Comparison of ENCODE assay signal across 8 cellular contexts in genomic region chr1:149792912-149793521, GRCh38. TPM values are rescaled to one million over a fixed set of nuclear protein-coding genes. Genes with fewer than 3 reads are reported as not detected.
DNase-seq lines count a peak whose midpoint lies in the region; ATAC-seq and TF ChIP-seq lines count a peak whose summit lies in the region.
"Not testable (repeated sequence)": the region's sequence is repeated elsewhere in the genome, so short reads cannot be mapped to it uniquely, and the experiment has no call there.

No MANE protein-coding gene starts in this region.

- H3K9me3 ChIP-seq in mucosa of descending colon: not testable (repeated sequence)

- not testable (repeated sequence) for TF ChIP-seq CTCF in mucosa of descending colon (IDR thresholded peaks at IDR 0.05)

- intact Hi-C loops in mucosa of descending colon (cut with DNase I, micrococcal nuclease): not testable (repeated sequence)

- peak overlapping the region; percentile 30 for H3K4me3 ChIP-seq in mucosa of descending colon

- H3K36me3 ChIP-seq in mucosa of descending colon (ENCODE audit: low read depth): not testable (repeated sequence)

- not testable (repeated sequence) for TF ChIP-seq POLR2A in erythroblast (IDR thresholded peaks at IDR 0.05; ENCODE audit: low read length)

- not testable (repeated sequence) for H3K4me1 ChIP-seq in mucosa of descending colon (ENCODE audit: low read depth)

- ATAC-seq in GM21390 (IDR thresholded peaks at IDR 0.05; ENCODE audit: unreplicated experiment) (peak; percentile 91), mucosa of descending colon (peak; percentile 99)

- DNase-seq in COR-L47 (lab: John Stamatoyannopoulos, UW) (peak; percentile 60), HT-29 (ENCODE audit: low spot score) (peak; percentile 71), NOMO-1 treated with DMSO at 0.1 percent for 48 hours (lab: John Stamatoyannopoulos, UW; ENCODE audit: unreplicated experiment) (peak; percentile 22), activated T-cell treated with anti-CD3 and anti-CD28 coated beads for 24 hours (ENCODE audit: low read depth) (peak; percentile 82), erythroblast (lab: John Stamatoyannopoulos, UW) (peak; percentile 75 to 88), mucosa of descending colon (peak; percentile 75 to 86 (median 86))
- DNase-seq in stimulated activated CD8-positive, alpha-beta memory T cell treated with anti-CD3 and anti-CD28 coated beads, Interleukin-15, amount 100 ng/mL, for 4 hours (ENCODE audit: low read depth in 2 of 2): peak; percentile 53 to 58

RNA-seq across cellular contexts. Expression of gene FCGR1A, which starts 10.5 kb away (rescaled TPM):
- not detected in 2 replicates for total RNA-seq in HT-29 (2014; rRNA removed; shearing (Covaris generic))
- total RNA-seq in mucosa of descending colon: 10 to 100 TPM in 1 of 3 donors, 1 to 10 TPM in 2; 1.5 to 10.2 (median 2.6) TPM

Comparison
In these comparisons a context has a peak if more than half of its experiments do, and no peak if none do; other contexts are left out.
1. Peak in every context shown above with its lines: DNase-seq, ATAC-seq and H3K4me3 ChIP-seq.
2. DNase-seq: peak in every context shown above with its lines; median percentile 86 in mucosa of descending colon; 82 in activated T-cell treated with anti-CD3 and anti-CD28 coated beads for 24 hours; 82 in erythroblast; 71 in HT-29; 60 in COR-L47; 56 in stimulated activated CD8-positive, alpha-beta memory T cell treated with anti-CD3 and anti-CD28 coated beads, Interleukin-15, amount 100 ng/mL, for 4 hours; 22 in NOMO-1 treated with DMSO at 0.1 percent for 48 hours.